Comparison of ENCODE assay signal across 13 cellular contexts in the genomic region with DNA sequence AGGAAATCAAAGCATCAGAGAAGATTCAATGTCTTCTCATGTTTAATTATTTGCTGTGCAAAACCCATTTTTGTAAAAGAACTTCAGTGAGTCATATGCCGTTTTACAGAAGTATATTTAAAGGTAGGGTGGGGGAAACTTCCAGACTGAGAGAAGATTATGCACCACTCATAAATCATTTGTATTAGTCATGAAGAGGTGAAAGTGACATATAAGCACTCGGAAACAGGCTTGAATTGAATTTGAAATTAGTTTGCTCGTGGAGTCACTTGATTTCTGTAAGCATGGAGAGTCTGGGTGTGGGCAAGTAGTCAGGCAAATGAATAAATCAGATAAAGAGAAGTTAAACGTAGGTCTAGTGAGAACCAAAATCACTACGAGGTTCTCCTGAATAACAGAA.
DNase-seq lines count a peak whose midpoint lies in the region; ATAC-seq and TF ChIP-seq lines count a peak whose summit lies in the region.
"Had no signal": no experiment of that assay in that cellular context is flagged by ENCODE, and none has a peak within 500 bp of the region (broad histone marks: within the 10 kb centered on the region; RNA-seq: fewer than 3 reads in every experiment).

No MANE protein-coding gene starts in this region.

- H3K27ac Mint-ChIP-seq in mesothelial cell of epicardium (peak overlapping the region; percentile 84), Caco-2 (ENCODE audit: unreplicated experiment) (no peak overlapping the region)
- H3K27ac Mint-ChIP-seq: CD4-positive, alpha-beta T cell had no signal

- DNase-seq in COLO829 (ENCODE audit: low spot score) (peak; percentile 86), IMR-90 (peak; percentile 81), astrocyte of the spinal cord (ENCODE audit: low read depth, low spot score) (peak; percentile 74), mesothelial cell of epicardium (ENCODE audit: low spot score in 2 of 2, unreplicated experiment in 2 of 2) (no peak), NCI-H2196 (lab: John Stamatoyannopoulos, UW; ENCODE audit: unreplicated experiment) (no peak), Caco-2 (no peak)
- DNase-seq: CD4-positive, alpha-beta T cell; effector CD4-positive, alpha-beta T cell; NCI-H524; retina had no signal

- no peaks in the 10 kb centered on the region for H3K27me3 ChIP-seq in IMR-90 (ENCODE audit: control insufficient read depth, insufficient read depth, low read length)
- H3K27me3 ChIP-seq in Caco-2 (replicated peaks; ENCODE audit: control insufficient read depth, insufficient read depth, low read length) = no peaks in the 10 kb centered on the region

- no peak overlapping the region for H2BK120ac ChIP-seq in IMR-90 (ENCODE audit: low read depth, low read length)

- H2AFZ ChIP-seq in IMR-90 (replicated peaks; ENCODE audit: low read length, poor library complexity) = no peak overlapping the region

- H3K23ac ChIP-seq in IMR-90 (ENCODE audit: low read depth, low read length) = no peak overlapping the region

- no peak overlapping the region for H4K91ac ChIP-seq in IMR-90 (ENCODE audit: insufficient read depth, low read depth, low read length)

- ATAC-seq in IMR-90 (ENCODE audit: low read depth) (peak; percentile 55), HG03025 (IDR thresholded peaks at IDR 0.05; ENCODE audit: low FRiP score, unreplicated experiment) (no peak), GM21381 (IDR thresholded peaks at IDR 0.05; ENCODE audit: unreplicated experiment) (no peak)
- ATAC-seq: GM12878 had no signal

- H3K4me1 ChIP-seq in IMR-90 (ENCODE audit: control insufficient read depth, insufficient read depth, low read length) (peaks cover 6% of the 10 kb centered on the region), Caco-2 (no peaks in the 10 kb centered on the region)

- H4K20me1 ChIP-seq in IMR-90 (ENCODE audit: insufficient read depth, low read length) = no peaks in the 10 kb centered on the region

- H3K56ac ChIP-seq in IMR-90 (ENCODE audit: extremely low read depth, insufficient read depth, low read length) = no peak overlapping the region

- no peak overlapping the region for H4K5ac ChIP-seq in IMR-90 (ENCODE audit: low read depth, low read length)

- peaks cover 16% of the 10 kb centered on the region for H3K9me3 Mint-ChIP-seq in mesothelial cell of epicardium
- H3K9me3 Mint-ChIP-seq in Caco-2 (ENCODE audit: unreplicated experiment) = no peaks in the 10 kb centered on the region
- H3K9me3 Mint-ChIP-seq: CD4-positive, alpha-beta T cell had no signal

- H3K36me3 Mint-ChIP-seq in mesothelial cell of epicardium (peaks cover 2% of the 10 kb centered on the region), Caco-2 (ENCODE audit: insufficient read depth, unreplicated experiment) (no peaks in the 10 kb centered on the region)

- dilution Hi-C loops in IMR-90 (cut with HindIII; ENCODE audit: low sequenced_read_pairs, unreplicated experiment) = no loop called here

- intact Hi-C loops in IMR-90 (cut with micrococcal nuclease) = loop anchor here (5.0 kb wide), 2 partner anchors 92 to 277 kb away; no protein-coding TSS in a partner anchor
- intact Hi-C loops in Caco-2 (cut with micrococcal nuclease; ENCODE audit: unreplicated experiment) = no loop called here

- BruUV-seq in IMR-90 (replicated peaks; lab: Mats Ljungman, UMichigan) (no TSS peak), Caco-2 (replicated peaks; lab: Mats Ljungman, UMichigan) (no TSS peak)

- no peaks in the 10 kb centered on the region for H3K79me1 ChIP-seq in IMR-90 (ENCODE audit: low read depth in 1 of 2, low read length in 2 of 2)

- CTCF ChIA-PET in IMR-90 (lab: Yijun Ruan, JAX) (no interaction called here), Caco-2 (lab: Charles Lee) (no interaction called here)

- H2AK9ac ChIP-seq in IMR-90 (replicated peaks; ENCODE audit: low read depth, low read length, poor library complexity) = no peak overlapping the region

- H2BK15ac ChIP-seq in IMR-90 (ENCODE audit: low read depth, low read length) = 0 out of 3 replicates have a peak overlapping the region, but pooled peaks have one; percentile 27

- no peak overlapping the region for H4K8ac ChIP-seq in IMR-90 (ENCODE audit: low read depth in 2 of 2, low read length in 2 of 2)

- no peaks in the 10 kb centered on the region for H3K9me1 ChIP-seq in IMR-90 (ENCODE audit: insufficient read depth, low read length)

- TF ChIP-seq RAD21 in IMR-90 (IDR thresholded peaks at IDR 0.05; ENCODE audit: low read length) = no peak

- no peak overlapping the region for H2BK20ac ChIP-seq in IMR-90 (ENCODE audit: low read depth, low read length)

- no peaks in the 10 kb centered on the region for H3K36me3 ChIP-seq in IMR-90 (ENCODE audit: control insufficient read depth, insufficient read depth, low read length)
- H3K36me3 ChIP-seq in Caco-2 (ENCODE audit: control insufficient read depth, insufficient read depth, low read length) = no peaks in the 10 kb centered on the region

- no peak overlapping the region for H3K4ac ChIP-seq in IMR-90 (ENCODE audit: low read depth, low read length)

- H3K4me3 Mint-ChIP-seq in mesothelial cell of epicardium = no peak overlapping the region
- H3K4me3 Mint-ChIP-seq in Caco-2 (ENCODE audit: unreplicated experiment) = no peak overlapping the region
- H3K4me3 Mint-ChIP-seq: CD4-positive, alpha-beta T cell had no signal

- in situ Hi-C loops in IMR-90 (cut with MboI; ENCODE audit: low sequenced_read_pairs) (no loop called here), astrocyte of the spinal cord (cut with HindIII; ENCODE audit: low sequenced_read_pairs) (no loop called here)

- no peak overlapping the region for H3K9ac ChIP-seq in IMR-90 (ENCODE audit: low read depth, low read length)

- TF ChIP-seq CTCF in IMR-90 (conservative IDR thresholded peaks at IDR 0.05; ENCODE audit: low read depth, low read length) (no peak), astrocyte of the spinal cord (IDR thresholded peaks at IDR 0.05; ENCODE audit: low read depth, low read length) (no peak), mesothelial cell of epicardium (IDR thresholded peaks at IDR 0.05; ENCODE audit: unreplicated experiment) (no peak), Caco-2 (IDR thresholded peaks at IDR 0.05; ENCODE audit: insufficient read depth in 1 of 2, low read depth in 1 of 2, low read length in 1 of 2, severe bottlenecking in 1 of 2, unreplicated experiment in 1 of 2) (no peak)

- no peak for TF ChIP-seq POLR2A in IMR-90 (IDR thresholded peaks at IDR 0.05; ENCODE audit: low read depth, low read length)

- no peak overlapping the region for H3K18ac ChIP-seq in IMR-90 (ENCODE audit: low read depth, low read length)

- peak overlapping the region; percentile 7 for H2BK5ac ChIP-seq in IMR-90 (ENCODE audit: low read depth, low read length, poor library complexity, severe bottlenecking)

- POLR2A ChIA-PET in IMR-90 (lab: Charles Lee; ENCODE audit: unreplicated experiment) (no interaction called here), Caco-2 (lab: Charles Lee) (no interaction called here)

- no peak overlapping the region for H3K27ac ChIP-seq in IMR-90 (ENCODE audit: insufficient read depth, low read length)

- H3K4me3 ChIP-seq in IMR-90 (ENCODE audit: insufficient read depth, low read depth, low read length) (no peak overlapping the region), astrocyte of the spinal cord (ENCODE audit: low read depth, low read length) (no peak overlapping the region), Caco-2 (ENCODE audit: low read depth, low read length) (no peak overlapping the region)
- H3K4me3 ChIP-seq: GM12878 had no signal

- H3K14ac ChIP-seq in IMR-90 (replicated peaks; ENCODE audit: low read depth, low read length) = no peak overlapping the region

- H3K27me3 Mint-ChIP-seq in mesothelial cell of epicardium (ENCODE audit: low read depth) (no peaks in the 10 kb centered on the region), Caco-2 (ENCODE audit: insufficient read depth, unreplicated experiment) (no peaks in the 10 kb centered on the region)
- H3K27me3 Mint-ChIP-seq: CD4-positive, alpha-beta T cell had no signal

- H3K4me2 ChIP-seq in IMR-90 (ENCODE audit: low read depth, low read length) = peak overlapping the region; percentile 6; the same call in 1 of the 2 replicates

- no CpG with 5 or more reads among the region's 5 CpGs for whole genome bisulfite sequencing in IMR-90 (ENCODE audit: extremely low coverage in 2 of 2, insufficient read length in 1 of 2), 2 experiments

- peaks cover 25% of the 10 kb centered on the region for H3K4me1 Mint-ChIP-seq in mesothelial cell of epicardium
- H3K4me1 Mint-ChIP-seq in Caco-2 (ENCODE audit: low read depth, unreplicated experiment) = no peaks in the 10 kb centered on the region

- H3K9me3 ChIP-seq in IMR-90 (ENCODE audit: control insufficient read depth, insufficient read depth, low read length) = no peaks in the 10 kb centered on the region; the same call in 1 of the 2 replicates
- H3K9me3 ChIP-seq in Caco-2 = no peaks in the 10 kb centered on the region

- no peak overlapping the region for H2AK5ac ChIP-seq in IMR-90 (ENCODE audit: low read depth, low read length)

TF ChIP-seq in IMR-90, 13 proteins besides CTCF, POLR2A, EP300 and RAD21:
- TF ChIP-seq FOS (IDR thresholded peaks at IDR 0.05; ENCODE audit: low read depth, low read length) (peak; percentile 48; the same call in 1 of the 2 replicates), MAFK (IDR thresholded peaks at IDR 0.05; ENCODE audit: low read depth, low read length) (no peak)

Comparison
In these comparisons a context has a peak if more than half of its experiments do, and no peak if none do; other contexts are left out.
1. DNase-seq: peak in COLO829 (single experiment), IMR-90 (single experiment) and astrocyte of the spinal cord (single experiment); none in mesothelial cell of epicardium (0 of 2), NCI-H2196 (single experiment) and Caco-2 (0 of 2).